In the genomic region with DNA sequence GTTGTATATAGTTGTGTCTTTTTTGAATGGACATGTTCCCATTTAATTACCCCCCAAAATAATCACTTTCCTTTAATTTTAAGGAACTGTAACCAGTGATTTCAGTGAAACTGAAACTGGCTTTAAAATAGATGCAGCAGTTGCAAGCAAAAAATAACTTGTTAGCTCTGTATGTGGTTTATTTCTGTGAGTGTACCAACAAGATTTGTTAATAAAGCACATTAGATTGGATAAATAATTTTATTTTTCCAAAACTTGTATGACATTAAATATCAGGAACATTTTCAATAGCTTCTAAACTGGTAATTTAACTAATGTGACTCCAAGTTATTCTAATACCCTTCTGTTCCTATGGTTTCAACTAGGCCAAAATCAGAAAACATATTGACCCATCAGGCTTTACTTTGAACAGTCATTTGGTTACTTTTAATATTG, we compare ENCODE assay signal across 13 cellular contexts.
DNase-seq lines count a peak whose midpoint lies in the region; ATAC-seq lines count a peak whose summit lies in the region.
"Had no signal": no experiment of that assay in that cellular context is flagged by ENCODE, and none has a peak within 500 bp of the region (broad histone marks: within the 10 kb centered on the region; RNA-seq: fewer than 3 reads in every experiment).

No MANE protein-coding gene starts in this region.

- H3K27me3 Mint-ChIP-seq in T-helper 17 cell (no peaks in the 10 kb centered on the region), immature natural killer cell (ENCODE audit: low read depth in 3 of 3) (no peaks in the 10 kb centered on the region)
- no peaks in the 10 kb centered on the region for H3K27me3 Mint-ChIP-seq in activated T-cell treated with anti-CD3 and anti-CD28 coated beads, Interleukin-2, amount 50 U/mL, for 4 hours (ENCODE audit: low read depth)
- H3K27me3 Mint-ChIP-seq: activated CD8-positive, alpha-beta T cell treated with anti-CD3 and anti-CD28 coated beads for 36 hours had no signal

- no peak overlapping the region for H3K27ac Mint-ChIP-seq in T-helper 17 cell
- H3K27ac Mint-ChIP-seq in immature natural killer cell: peak overlapping the region in 1 of 6 donors; percentile 37
- H3K27ac Mint-ChIP-seq: activated CD8-positive, alpha-beta T cell treated with anti-CD3 and anti-CD28 coated beads for 36 hours; T-helper 1 cell treated with Interleukin-12 subunit alpha and Interleukin-12 subunit beta and Interleukin-4 antibody, amounts not matched to agents 30 μg/mL and 1 μg/mL, for 36 hours had no signal

- H3K4me1 ChIP-seq in BLaER1: peaks cover 41% of the 10 kb centered on the region

- H3K27ac ChIP-seq in BLaER1: peak overlapping the region; percentile 73
- H3K27ac ChIP-seq: left lung had no signal

- peaks cover 20% of the 10 kb centered on the region for H3K36me3 Mint-ChIP-seq in T-helper 17 cell (ENCODE audit: low read depth)
- peaks cover 32% of the 10 kb centered on the region for H3K36me3 Mint-ChIP-seq in activated T-cell treated with anti-CD3 and anti-CD28 coated beads, Interleukin-2, amount 50 U/mL, for 4 hours (ENCODE audit: insufficient read depth)
- H3K36me3 Mint-ChIP-seq in immature natural killer cell: peaks cover 9 to 16% (median 15%) of the 10 kb centered on the region in 3 donors

- H3K4me1 Mint-ChIP-seq in T-helper 17 cell (peaks cover 11% of the 10 kb centered on the region), immature natural killer cell (peaks cover 10 to 46% of the 10 kb centered on the region in 2 donors)
- peaks cover 8% of the 10 kb centered on the region for H3K4me1 Mint-ChIP-seq in activated T-cell treated with anti-CD3 and anti-CD28 coated beads, Interleukin-2, amount 50 U/mL, for 4 hours (ENCODE audit: low read depth)

- H3K36me3 ChIP-seq in BLaER1: peaks cover 27% of the 10 kb centered on the region
- H3K36me3 ChIP-seq: left lung had no signal

- peak overlapping the region; percentile 79 for H3K4me2 ChIP-seq in BLaER1

- DNase-seq in NOMO-1 treated with dmso at 0.1 percent for 144 hours (lab: John Stamatoyannopoulos, UW; ENCODE audit: unreplicated experiment) (peak; percentile 6), T-helper 17 cell (no peak), immature natural killer cell (no peak)
- DNase-seq in activated T-cell treated with anti-CD3 and anti-CD28 coated beads, Interleukin-2, amount 50 U/mL, for 4 hours: no peak
- DNase-seq: foreskin melanocyte, left lung, NCI-H748 treated with DMSO at 0.1 percent for 48 hours had no signal

- H3K4me3 Mint-ChIP-seq in T-helper 17 cell (no peak overlapping the region), immature natural killer cell (no peak overlapping the region)
- H3K4me3 Mint-ChIP-seq in activated T-cell treated with anti-CD3 and anti-CD28 coated beads, Interleukin-2, amount 50 U/mL, for 4 hours: no peak overlapping the region
- H3K4me3 Mint-ChIP-seq: activated CD8-positive, alpha-beta T cell treated with anti-CD3 and anti-CD28 coated beads for 36 hours; T-helper 1 cell treated with Interleukin-12 subunit alpha and Interleukin-12 subunit beta and Interleukin-4 antibody, amounts not matched to agents 30 μg/mL and 1 μg/mL, for 36 hours had no signal

- no peaks in the 10 kb centered on the region for H3K27me3 ChIP-seq in BLaER1
- H3K27me3 ChIP-seq: left lung had no signal

- no peaks in the 10 kb centered on the region for H3K9me3 Mint-ChIP-seq in activated T-cell treated with anti-CD3 and anti-CD28 coated beads, Interleukin-2, amount 50 U/mL, for 4 hours
- no peaks in the 10 kb centered on the region for H3K9me3 Mint-ChIP-seq in immature natural killer cell
- H3K9me3 Mint-ChIP-seq: activated CD8-positive, alpha-beta T cell treated with anti-CD3 and anti-CD28 coated beads for 36 hours; T-helper 1 cell treated with Interleukin-12 subunit alpha and Interleukin-12 subunit beta and Interleukin-4 antibody, amounts not matched to agents 30 μg/mL and 1 μg/mL, for 36 hours had no signal

- H3K4me3 ChIP-seq in BLaER1: peak overlapping the region; percentile 24; the same call in 1 of the 2 replicates
- H3K4me3 ChIP-seq: left lung had no signal

- H3K9ac ChIP-seq in BLaER1: no peak overlapping the region

- H3K9me3 ChIP-seq in BLaER1: peaks cover 4% of the 10 kb centered on the region
- H3K9me3 ChIP-seq in T-helper 17 cell (ENCODE audit: control insufficient read depth, low read length, poor library complexity, severe bottlenecking): no peaks in the 10 kb centered on the region
- H3K9me3 ChIP-seq: left lung had no signal

- ATAC-seq in GM19043 (IDR thresholded peaks at IDR 0.05; ENCODE audit: low read depth, unreplicated experiment): peak; percentile 55
- ATAC-seq in HG02938 (IDR thresholded peaks at IDR 0.05; ENCODE audit: unreplicated experiment): peak; percentile 60
- ATAC-seq in T-helper 17 cell: no peak
- no peak for ATAC-seq in activated T-cell treated with anti-CD3 and anti-CD28 coated beads, Interleukin-2, amount 50 U/mL, for 4 hours
- no peak for ATAC-seq in HG03469 (IDR thresholded peaks at IDR 0.05; ENCODE audit: unreplicated experiment)
- ATAC-seq: left lung had no signal

- H4K20me1 ChIP-seq in BLaER1: no peaks in the 10 kb centered on the region

Comparison
In these comparisons a context has a peak if more than half of its experiments do, and no peak if none do; other contexts are left out.
1. ATAC-seq: peak in GM19043 (single experiment) and HG02938 (single experiment); none in T-helper 17 cell (single experiment), activated T-cell treated with anti-CD3 and anti-CD28 coated beads, Interleukin-2, amount 50 U/mL, for 4 hours (0 of 2) and HG03469 (single experiment).